ENCODE assay signal across 1 cellular context in the genomic region with DNA sequence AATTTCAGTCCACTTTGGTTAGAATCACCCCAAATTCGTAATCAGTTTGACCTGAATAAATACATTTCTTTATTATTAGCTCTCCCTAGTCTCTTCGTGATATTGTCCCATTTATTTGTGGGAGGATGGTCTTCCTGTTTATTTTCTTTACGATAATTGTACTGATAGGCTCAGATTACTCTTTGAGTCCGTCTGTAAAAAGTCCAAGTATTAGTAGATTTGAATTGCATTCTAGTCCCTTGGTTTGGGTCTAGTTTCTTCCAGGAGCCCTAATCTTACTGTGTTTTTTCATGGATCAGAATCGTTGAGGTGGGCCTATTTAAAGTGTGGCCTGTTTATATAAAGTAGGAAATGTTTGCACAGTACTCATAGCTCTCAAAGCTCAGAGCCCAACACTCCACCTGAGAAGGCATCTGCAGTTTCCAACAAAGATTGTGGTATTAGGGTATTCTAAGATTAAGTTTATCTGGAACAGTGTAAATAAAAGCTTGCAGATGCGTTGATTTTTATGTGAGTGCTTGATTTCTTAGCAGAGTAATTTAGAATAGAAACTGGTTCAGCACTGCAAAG.
TF ChIP-seq lines count a peak whose summit lies in the region.

No MANE protein-coding gene starts in this region.

TF ChIP-seq in HEK293, 187 proteins besides CTCF, POLR2A, EP300 and RAD21 (continued from another document and continues in another):
- no peak for TF ChIP-seq ZNF157 (tag by site-specific recombination; IDR thresholded peaks at IDR 0.05)
- TF ChIP-seq, protein P1, sequence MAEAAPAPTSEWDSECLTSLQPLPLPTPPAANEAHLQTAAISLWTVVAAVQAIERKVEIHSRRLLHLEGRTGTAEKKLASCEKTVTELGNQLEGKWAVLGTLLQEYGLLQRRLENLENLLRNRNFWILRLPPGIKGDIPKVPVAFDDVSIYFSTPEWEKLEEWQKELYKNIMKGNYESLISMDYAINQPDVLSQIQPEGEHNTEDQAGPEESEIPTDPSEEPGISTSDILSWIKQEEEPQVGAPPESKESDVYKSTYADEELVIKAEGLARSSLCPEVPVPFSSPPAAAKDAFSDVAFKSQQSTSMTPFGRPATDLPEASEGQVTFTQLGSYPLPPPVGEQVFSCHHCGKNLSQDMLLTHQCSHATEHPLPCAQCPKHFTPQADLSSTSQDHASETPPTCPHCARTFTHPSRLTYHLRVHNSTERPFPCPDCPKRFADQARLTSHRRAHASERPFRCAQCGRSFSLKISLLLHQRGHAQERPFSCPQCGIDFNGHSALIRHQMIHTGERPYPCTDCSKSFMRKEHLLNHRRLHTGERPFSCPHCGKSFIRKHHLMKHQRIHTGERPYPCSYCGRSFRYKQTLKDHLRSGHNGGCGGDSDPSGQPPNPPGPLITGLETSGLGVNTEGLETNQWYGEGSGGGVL (tag by site-specific recombination; IDR thresholded peaks at IDR 0.05), result 0 out of 2 replicates have a peak, but pooled peaks have one; percentile 29
- no peak for TF ChIP-seq YY1 (tag by site-specific recombination; IDR thresholded peaks at IDR 0.05)
- no peak for TF ChIP-seq ZNF423 (tag by site-specific recombination; IDR thresholded peaks at IDR 0.05)
- TF ChIP-seq, protein P2, sequence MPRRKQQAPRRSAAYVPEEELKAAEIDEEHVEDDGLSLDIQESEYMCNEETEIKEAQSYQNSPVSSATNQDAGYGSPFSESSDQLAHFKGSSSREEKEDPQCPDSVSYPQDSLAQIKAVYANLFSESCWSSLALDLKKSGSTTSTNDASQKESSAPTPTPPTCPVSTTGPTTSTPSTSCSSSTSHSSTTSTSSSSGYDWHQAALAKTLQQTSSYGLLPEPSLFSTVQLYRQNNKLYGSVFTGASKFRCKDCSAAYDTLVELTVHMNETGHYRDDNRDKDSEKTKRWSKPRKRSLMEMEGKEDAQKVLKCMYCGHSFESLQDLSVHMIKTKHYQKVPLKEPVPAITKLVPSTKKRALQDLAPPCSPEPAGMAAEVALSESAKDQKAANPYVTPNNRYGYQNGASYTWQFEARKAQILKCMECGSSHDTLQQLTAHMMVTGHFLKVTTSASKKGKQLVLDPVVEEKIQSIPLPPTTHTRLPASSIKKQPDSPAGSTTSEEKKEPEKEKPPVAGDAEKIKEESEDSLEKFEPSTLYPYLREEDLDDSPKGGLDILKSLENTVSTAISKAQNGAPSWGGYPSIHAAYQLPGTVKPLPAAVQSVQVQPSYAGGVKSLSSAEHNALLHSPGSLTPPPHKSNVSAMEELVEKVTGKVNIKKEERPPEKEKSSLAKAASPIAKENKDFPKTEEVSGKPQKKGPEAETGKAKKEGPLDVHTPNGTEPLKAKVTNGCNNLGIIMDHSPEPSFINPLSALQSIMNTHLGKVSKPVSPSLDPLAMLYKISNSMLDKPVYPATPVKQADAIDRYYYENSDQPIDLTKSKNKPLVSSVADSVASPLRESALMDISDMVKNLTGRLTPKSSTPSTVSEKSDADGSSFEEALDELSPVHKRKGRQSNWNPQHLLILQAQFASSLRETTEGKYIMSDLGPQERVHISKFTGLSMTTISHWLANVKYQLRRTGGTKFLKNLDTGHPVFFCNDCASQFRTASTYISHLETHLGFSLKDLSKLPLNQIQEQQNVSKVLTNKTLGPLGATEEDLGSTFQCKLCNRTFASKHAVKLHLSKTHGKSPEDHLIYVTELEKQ (tag by site-specific recombination; IDR thresholded peaks at IDR 0.05; ENCODE audit: borderline replicate concordance), result 0 out of 2 replicates have a peak, but pooled peaks have one; percentile 14
- TF ChIP-seq ZNF629 (tag by site-specific recombination; IDR thresholded peaks at IDR 0.05), result peak; percentile 38; the same call in 1 of the 2 replicates
- TF ChIP-seq ZNF558 (tag by site-specific recombination; IDR thresholded peaks at IDR 0.05), result no peak
- no peak for TF ChIP-seq ZNF302 (tag by site-specific recombination; IDR thresholded peaks at IDR 0.05; ENCODE audit: low read depth)
- no peak for TF ChIP-seq SCRT2 (tag by site-specific recombination; IDR thresholded peaks at IDR 0.05)
- no peak for TF ChIP-seq ZNF155 (tag by site-specific recombination; IDR thresholded peaks at IDR 0.05)
- no peak for TF ChIP-seq ZNF174 (tag by site-specific recombination; IDR thresholded peaks at IDR 0.05)
- no peak for TF ChIP-seq ZNF596 (tag by site-specific recombination; IDR thresholded peaks at IDR 0.05)
- no peak for TF ChIP-seq ZNF623 (tag by site-specific recombination; IDR thresholded peaks at IDR 0.05)
- TF ChIP-seq, protein P3, sequence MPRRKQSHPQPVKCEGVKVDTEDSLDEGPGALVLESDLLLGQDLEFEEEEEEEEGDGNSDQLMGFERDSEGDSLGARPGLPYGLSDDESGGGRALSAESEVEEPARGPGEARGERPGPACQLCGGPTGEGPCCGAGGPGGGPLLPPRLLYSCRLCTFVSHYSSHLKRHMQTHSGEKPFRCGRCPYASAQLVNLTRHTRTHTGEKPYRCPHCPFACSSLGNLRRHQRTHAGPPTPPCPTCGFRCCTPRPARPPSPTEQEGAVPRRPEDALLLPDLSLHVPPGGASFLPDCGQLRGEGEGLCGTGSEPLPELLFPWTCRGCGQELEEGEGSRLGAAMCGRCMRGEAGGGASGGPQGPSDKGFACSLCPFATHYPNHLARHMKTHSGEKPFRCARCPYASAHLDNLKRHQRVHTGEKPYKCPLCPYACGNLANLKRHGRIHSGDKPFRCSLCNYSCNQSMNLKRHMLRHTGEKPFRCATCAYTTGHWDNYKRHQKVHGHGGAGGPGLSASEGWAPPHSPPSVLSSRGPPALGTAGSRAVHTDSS (tag by site-specific recombination; IDR thresholded peaks at IDR 0.05), result 0 out of 2 replicates have a peak, but pooled peaks have one; percentile 23
- TF ChIP-seq ZNF426 (tag by site-specific recombination; IDR thresholded peaks at IDR 0.05), result no peak
- no peak for TF ChIP-seq ZNF639 (tag by site-specific recombination; IDR thresholded peaks at IDR 0.05)
- TF ChIP-seq GLI2 (tag by site-specific recombination; IDR thresholded peaks at IDR 0.05; ENCODE audit: borderline replicate concordance, low read depth), result 0 out of 2 replicates have a peak, but pooled peaks have one; percentile 10
- no peak for TF ChIP-seq ZNF645 (tag by site-specific recombination; IDR thresholded peaks at IDR 0.05)
- TF ChIP-seq, protein P4, sequence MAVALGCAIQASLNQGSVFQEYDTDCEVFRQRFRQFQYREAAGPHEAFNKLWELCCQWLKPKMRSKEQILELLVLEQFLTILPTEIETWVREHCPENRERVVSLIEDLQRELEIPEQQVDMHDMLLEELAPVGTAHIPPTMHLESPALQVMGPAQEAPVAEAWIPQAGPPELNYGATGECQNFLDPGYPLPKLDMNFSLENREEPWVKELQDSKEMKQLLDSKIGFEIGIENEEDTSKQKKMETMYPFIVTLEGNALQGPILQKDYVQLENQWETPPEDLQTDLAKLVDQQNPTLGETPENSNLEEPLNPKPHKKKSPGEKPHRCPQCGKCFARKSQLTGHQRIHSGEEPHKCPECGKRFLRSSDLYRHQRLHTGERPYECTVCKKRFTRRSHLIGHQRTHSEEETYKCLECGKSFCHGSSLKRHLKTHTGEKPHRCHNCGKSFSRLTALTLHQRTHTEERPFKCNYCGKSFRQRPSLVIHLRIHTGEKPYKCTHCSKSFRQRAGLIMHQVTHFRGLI (tag by site-specific recombination; IDR thresholded peaks at IDR 0.05), result peak; percentile 66; the same call in 1 of the 2 replicates
- peak; percentile 78 for TF ChIP-seq KLF8 (tag by site-specific recombination; IDR thresholded peaks at IDR 0.05)
- TF ChIP-seq ZNF354C (tag by site-specific recombination; IDR thresholded peaks at IDR 0.05; ENCODE audit: borderline replicate concordance, low read depth), result no peak
- peak; percentile 49 for TF ChIP-seq FEZF1 (tag by site-specific recombination; IDR thresholded peaks at IDR 0.05)
- peak; percentile 90 for TF ChIP-seq ZBTB48 (tag by site-specific recombination; IDR thresholded peaks at IDR 0.05)
- no peak for TF ChIP-seq ZNF239 (tag by site-specific recombination; IDR thresholded peaks at IDR 0.05)
- no peak for TF ChIP-seq ZNF561 (tag by site-specific recombination; IDR thresholded peaks at IDR 0.05; ENCODE audit: borderline replicate concordance)
- no peak for TF ChIP-seq ZNF169 (tag by site-specific recombination; IDR thresholded peaks at IDR 0.05)
- TF ChIP-seq RBAK (tag by site-specific recombination; IDR thresholded peaks at IDR 0.05), result no peak
- TF ChIP-seq, protein P5, sequence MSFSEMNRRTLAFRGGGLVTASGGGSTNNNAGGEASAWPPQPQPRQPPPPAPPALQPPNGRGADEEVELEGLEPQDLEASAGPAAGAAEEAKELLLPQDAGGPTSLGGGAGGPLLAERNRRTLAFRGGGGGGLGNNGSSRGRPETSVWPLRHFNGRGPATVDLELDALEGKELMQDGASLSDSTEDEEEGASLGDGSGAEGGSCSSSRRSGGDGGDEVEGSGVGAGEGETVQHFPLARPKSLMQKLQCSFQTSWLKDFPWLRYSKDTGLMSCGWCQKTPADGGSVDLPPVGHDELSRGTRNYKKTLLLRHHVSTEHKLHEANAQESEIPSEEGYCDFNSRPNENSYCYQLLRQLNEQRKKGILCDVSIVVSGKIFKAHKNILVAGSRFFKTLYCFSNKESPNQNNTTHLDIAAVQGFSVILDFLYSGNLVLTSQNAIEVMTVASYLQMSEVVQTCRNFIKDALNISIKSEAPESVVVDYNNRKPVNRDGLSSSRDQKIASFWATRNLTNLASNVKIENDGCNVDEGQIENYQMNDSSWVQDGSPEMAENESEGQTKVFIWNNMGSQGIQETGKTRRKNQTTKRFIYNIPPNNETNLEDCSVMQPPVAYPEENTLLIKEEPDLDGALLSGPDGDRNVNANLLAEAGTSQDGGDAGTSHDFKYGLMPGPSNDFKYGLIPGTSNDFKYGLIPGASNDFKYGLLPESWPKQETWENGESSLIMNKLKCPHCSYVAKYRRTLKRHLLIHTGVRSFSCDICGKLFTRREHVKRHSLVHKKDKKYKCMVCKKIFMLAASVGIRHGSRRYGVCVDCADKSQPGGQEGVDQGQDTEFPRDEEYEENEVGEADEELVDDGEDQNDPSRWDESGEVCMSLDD (tag by site-specific recombination; IDR thresholded peaks at IDR 0.05), result no peak
- TF ChIP-seq ZNF518A (tag by site-specific recombination; conservative IDR thresholded peaks at IDR 0.05; ENCODE audit: low read depth), result no peak
- TF ChIP-seq ZSCAN23 (tag by site-specific recombination; IDR thresholded peaks at IDR 0.05), result no peak
- peak; percentile 34; the same call in 1 of the 2 replicates for TF ChIP-seq OSR2 (tag by site-specific recombination; IDR thresholded peaks at IDR 0.05)
- peak; percentile 74 for TF ChIP-seq TRIM28 (IDR thresholded peaks at IDR 0.05; ENCODE audit: borderline replicate concordance, low read length)
- no peak for TF ChIP-seq KLF9 (tag by site-specific recombination; IDR thresholded peaks at IDR 0.05; ENCODE audit: low read depth)
- no peak for TF ChIP-seq ZNF571 (tag by site-specific recombination; IDR thresholded peaks at IDR 0.05)
- TF ChIP-seq ZNF521 (tag by site-specific recombination; IDR thresholded peaks at IDR 0.05), result no peak
